13 cellular contexts compared by ENCODE assay signal in genomic region chr3:34107669-34108068, GRCh38.
A peak's percentile ranks its signal among the peaks of the same experiment; 100 is the strongest.
DNase-seq lines count a peak whose midpoint lies in the region; ATAC-seq and TF ChIP-seq lines count a peak whose summit lies in the region.
"Had no signal": no experiment of that assay in that cellular context is flagged by ENCODE, and none has a peak within 500 bp of the region (broad histone marks: within the 10 kb centered on the region; RNA-seq: fewer than 3 reads in every experiment).

No MANE protein-coding gene starts in this region.

- in situ Hi-C loops in GM13976 (cut with MboI; ENCODE audit: low sequenced_read_pairs, unreplicated experiment) = no loop called here

- H3K27me3 ChIP-seq in breast epithelium = no peaks in the 10 kb centered on the region

- DNase-seq in GM13976 (ENCODE audit: low spot score) (peak; percentile 17), NCI-H524 treated with DMSO at 0.1 percent for 48 hours (lab: John Stamatoyannopoulos, UW) (no peak), breast epithelium (ENCODE audit: low spot score in 2 of 2) (no peak)
- DNase-seq: AML-193, dermis blood vessel endothelial cell, foreskin fibroblast, HFFc6, nephron progenitor cell had no signal

- no peaks in the 10 kb centered on the region for H3K9me3 ChIP-seq in breast epithelium

- TF ChIP-seq CTCF in GM13976 (IDR thresholded peaks at IDR 0.05; ENCODE audit: borderline replicate concordance, control extremely low read depth, extremely low read depth, insufficient read depth, missing control alignments) = no peak
- no peak for TF ChIP-seq CTCF in breast epithelium (IDR thresholded peaks at IDR 0.05)

- ATAC-seq in GM19438 (IDR thresholded peaks at IDR 0.05; ENCODE audit: low read depth, unreplicated experiment) (peak; percentile 54), HG02870 (IDR thresholded peaks at IDR 0.05; ENCODE audit: unreplicated experiment) (peak; percentile 65), HG03575 (IDR thresholded peaks at IDR 0.05; ENCODE audit: extremely low read depth, insufficient number of reproducible peaks, low FRiP score, unreplicated experiment) (peak; percentile 42), HG02970 (IDR thresholded peaks at IDR 0.05; ENCODE audit: low FRiP score, unreplicated experiment) (no peak), GM19324 (IDR thresholded peaks at IDR 0.05; ENCODE audit: low FRiP score, unreplicated experiment) (no peak)

- no peaks in the 10 kb centered on the region for H3K4me1 ChIP-seq in breast epithelium

- TF ChIP-seq POLR2A in breast epithelium (IDR thresholded peaks at IDR 0.05) = no peak

- no peaks in the 10 kb centered on the region for H3K36me3 ChIP-seq in breast epithelium

- no peak overlapping the region for H3K27ac ChIP-seq in breast epithelium

- intact Hi-C loops in breast epithelium (cut with DNase I; ENCODE audit: low total_unique reads) = no loop called here

- no peak overlapping the region for H3K4me3 ChIP-seq in breast epithelium

Comparison
In these comparisons a context has a peak if more than half of its experiments do, and no peak if none do; other contexts are left out.
1. ATAC-seq: peak in GM19438 (single experiment), HG02870 (single experiment) and HG03575 (single experiment); none in HG02970 (single experiment) and GM19324 (single experiment).